In the genomic region with DNA sequence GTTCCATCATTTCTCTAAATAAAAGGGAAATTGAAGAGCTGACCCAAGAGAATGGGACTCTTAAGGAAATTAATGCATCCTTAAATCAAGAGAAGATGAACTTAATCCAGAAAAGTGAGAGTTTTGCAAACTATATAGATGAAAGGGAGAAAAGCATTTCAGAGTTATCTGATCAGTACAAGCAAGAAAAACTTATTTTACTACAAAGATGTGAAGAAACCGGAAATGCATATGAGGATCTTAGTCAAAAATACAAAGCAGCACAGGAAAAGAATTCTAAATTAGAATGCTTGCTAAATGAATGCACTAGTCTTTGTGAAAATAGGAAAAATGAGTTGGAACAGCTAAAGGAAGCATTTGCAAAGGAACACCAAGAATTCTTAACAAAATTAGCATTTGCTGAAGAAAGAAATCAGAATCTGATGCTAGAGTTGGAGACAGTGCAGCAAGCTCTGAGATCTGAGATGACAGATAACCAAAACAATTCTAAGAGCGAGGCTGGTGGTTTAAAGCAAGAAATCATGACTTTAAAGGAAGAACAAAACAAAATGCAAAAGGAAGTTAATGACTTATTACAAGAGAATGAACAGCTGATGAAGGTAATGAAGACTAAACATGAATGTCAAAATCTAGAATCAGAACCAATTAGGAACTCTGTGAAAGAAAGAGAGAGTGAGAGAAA, we compare ENCODE assay signal across 27 cellular contexts.
"Had no signal": no experiment of that assay in that cellular context is flagged by ENCODE, and none has a peak within 500 bp of the region (broad histone marks: within the 10 kb centered on the region; RNA-seq: fewer than 3 reads in every experiment).

No MANE protein-coding gene starts in this region.

- H3K36me3 ChIP-seq: esophagus muscularis mucosa, gastrocnemius medialis, right lobe of liver, vagina had no signal

- H3K27me3 Mint-ChIP-seq: activated T-cell treated with anti-CD3 and anti-CD28 coated beads, Interleukin-2, amount 50 U/mL, for 24 hours; activated T-helper 17 cell treated with anti-CD3 and anti-CD28 coated beads, Interleukin-2, amount 50 U/mL, for 72 hours; brain; effector memory CD8-positive, alpha-beta T cell; stimulated activated naive B cell treated with anti-CD40 and anti-IgM and Interleukin-4, amounts not matched to agents 10 μg/mL and 1 μg/mL and 100 μg/mL, for 72 hours; type B pancreatic cell had no signal

- H3K9me3 ChIP-seq: esophagus muscularis mucosa, gastrocnemius medialis, right lobe of liver, vagina had no signal

- FAIRE-seq: small intestine had no signal

- ATAC-seq: activated CD4-positive, CD25-positive, alpha-beta regulatory T cell treated with anti-CD3 and anti-CD28 coated beads, Interleukin-2, amount 50 U/mL, for 24 hours; activated CD8-positive, alpha-beta T cell treated with anti-CD3 and anti-CD28 coated beads, Interleukin-2, amount 10 ng/mL, durations not matched to agents 7 days and 5 days; effector memory CD8-positive, alpha-beta T cell; gastrocnemius medialis; left ventricle myocardium superior; right lobe of liver; stimulated activated naive B cell treated with anti-CD40 and anti-IgM and Interleukin-4, amounts not matched to agents 10 μg/mL and 1 μg/mL and 100 μg/mL, for 72 hours had no signal

- H3K4me1 ChIP-seq: esophagus muscularis mucosa, gastrocnemius medialis, right lobe of liver, vagina had no signal

- H3K9me3 Mint-ChIP-seq: activated T-cell treated with anti-CD3 and anti-CD28 coated beads, Interleukin-2, amount 50 U/mL, for 24 hours; activated T-helper 17 cell treated with anti-CD3 and anti-CD28 coated beads, Interleukin-2, amount 50 U/mL, for 72 hours; brain; effector memory CD8-positive, alpha-beta T cell; nephron progenitor cell; stimulated activated naive B cell treated with anti-CD40 and anti-IgM and Interleukin-4, amounts not matched to agents 10 μg/mL and 1 μg/mL and 100 μg/mL, for 72 hours; T-helper 2 cell treated with Interferon-gamma antibody and Interleukin-4, amounts not matched to agents 5 μg/mL and 100 μg/mL, for 36 hours; type B pancreatic cell had no signal

- H3K4me1 Mint-ChIP-seq: activated T-helper 17 cell treated with anti-CD3 and anti-CD28 coated beads, Interleukin-2, amount 50 U/mL, for 72 hours; nephron progenitor cell; stimulated activated naive B cell treated with anti-CD40 and anti-IgM and Interleukin-4, amounts not matched to agents 10 μg/mL and 1 μg/mL and 100 μg/mL, for 72 hours had no signal

- H3K27ac ChIP-seq: esophagus muscularis mucosa, gastrocnemius medialis, right lobe of liver, vagina, VCaP had no signal

- H3K4me3 ChIP-seq: esophagus muscularis mucosa, gastrocnemius medialis, right lobe of liver, vagina had no signal

- H3K4me3 Mint-ChIP-seq: activated CD8-positive, alpha-beta T cell treated with anti-CD3 and anti-CD28 coated beads, Interleukin-2, amount 10 ng/mL, durations not matched to agents 7 days and 5 days; activated T-cell treated with anti-CD3 and anti-CD28 coated beads, Interleukin-2, amount 50 U/mL, for 24 hours; activated T-helper 17 cell treated with anti-CD3 and anti-CD28 coated beads, Interleukin-2, amount 50 U/mL, for 72 hours; brain; effector memory CD8-positive, alpha-beta T cell; nephron progenitor cell; stimulated activated naive B cell treated with anti-CD40 and anti-IgM and Interleukin-4, amounts not matched to agents 10 μg/mL and 1 μg/mL and 100 μg/mL, for 72 hours; T-helper 2 cell treated with Interferon-gamma antibody and Interleukin-4, amounts not matched to agents 5 μg/mL and 100 μg/mL, for 36 hours; type B pancreatic cell had no signal

- H3K27me3 ChIP-seq: esophagus muscularis mucosa, gastrocnemius medialis, right lobe of liver, vagina had no signal

- DNase-seq: activated CD4-positive, alpha-beta T cell treated with anti-CD3 and anti-CD28 coated beads, Interleukin-2, amount 50 U/mL, for 1 hour; activated CD8-positive, alpha-beta memory T cell treated with anti-CD3 and anti-CD28 coated beads, Interleukin-2, amount 50 U/mL, for 4 hours; activated CD8-positive, alpha-beta T cell treated with anti-CD3 and anti-CD28 coated beads, Interleukin-2, amount 10 ng/mL, durations not matched to agents 7 days and 5 days; activated T-cell treated with anti-CD3 and anti-CD28 coated beads, Interleukin-2, amount 50 U/mL, for 24 hours; aorta; effector memory CD8-positive, alpha-beta T cell; gastrocnemius medialis; hippocampal formation; left ventricle myocardium superior; nephron progenitor cell; nucleus accumbens; posterior cingulate gyrus; right lobe of liver; small intestine; stimulated activated CD4-positive, alpha-beta T cell treated with anti-CD3 and anti-CD28 coated beads, Interleukin-15, amount 100 ng/mL, for 24 hours; stimulated activated CD4-positive, alpha-beta T cell treated with anti-CD3 and anti-CD28 coated beads, Interleukin-2, amount 100 ng/mL, for 48 hours; stimulated activated CD8-positive, alpha-beta memory T cell treated with anti-CD3 and anti-CD28 coated beads, Interleukin-4, amount 100 ng/mL, for 48 hours; stimulated activated naive B cell treated with anti-CD40 and anti-IgM and Interleukin-4, amounts not matched to agents 10 μg/mL and 1 μg/mL and 100 μg/mL, for 72 hours had no signal

- H3K27ac Mint-ChIP-seq: activated CD8-positive, alpha-beta T cell treated with anti-CD3 and anti-CD28 coated beads, Interleukin-2, amount 10 ng/mL, durations not matched to agents 7 days and 5 days; activated naive CD4-positive, alpha-beta T cell treated with anti-CD3 and anti-CD28 coated beads, Interleukin-2, amount 50 U/mL, for 72 hours; activated T-cell treated with anti-CD3 and anti-CD28 coated beads, Interleukin-2, amount 50 U/mL, for 24 hours; activated T-helper 17 cell treated with anti-CD3 and anti-CD28 coated beads, Interleukin-2, amount 50 U/mL, for 72 hours; brain; effector memory CD8-positive, alpha-beta T cell; nephron progenitor cell; stimulated activated naive B cell treated with anti-CD40 and anti-IgM and Interleukin-4, amounts not matched to agents 10 μg/mL and 1 μg/mL and 100 μg/mL, for 72 hours; T-helper 2 cell treated with Interferon-gamma antibody and Interleukin-4, amounts not matched to agents 5 μg/mL and 100 μg/mL, for 36 hours; type B pancreatic cell had no signal
